Comparison of ENCODE assay signal across 13 cellular contexts in genomic region chr5:113776832-113777525, GRCh38.
A peak's percentile ranks its signal among the peaks of the same experiment; 100 is the strongest.
DNase-seq lines count a peak whose midpoint lies in the region; ATAC-seq and TF ChIP-seq lines count a peak whose summit lies in the region.
"Had no signal": no experiment of that assay in that cellular context is flagged by ENCODE, and none has a peak within 500 bp of the region (broad histone marks: within the 10 kb centered on the region; RNA-seq: fewer than 3 reads in every experiment).

No MANE protein-coding gene starts in this region.

- H3K9me3 ChIP-seq in RWPE2 (ENCODE audit: severe bottlenecking) (no peaks in the 10 kb centered on the region), spleen (no peaks in the 10 kb centered on the region), MM.1S (replicated peaks; ENCODE audit: insufficient read depth, low read length) (no peaks in the 10 kb centered on the region), trophoblast cell (ENCODE audit: insufficient read depth, low read depth, low read length) (no peaks in the 10 kb centered on the region)
- H3K9me3 ChIP-seq: thoracic aorta had no signal

- WGBS in spleen, 5 donors = 67 to 81% (median 74%) methylated on average over 5 of the region's 5 CpGs
- WGBS in trophoblast cell (ENCODE audit: extremely low coverage, insufficient coverage, insufficient read length) = no CpG with 5 or more reads among the region's 5 CpGs

- H3K27ac ChIP-seq in 22Rv1 = peak overlapping the region; percentile 65
- H3K27ac ChIP-seq in RWPE2 (ENCODE audit: poor library complexity, severe bottlenecking) = no peak overlapping the region
- H3K27ac ChIP-seq in spleen = no peak overlapping the region
- no peak overlapping the region for H3K27ac ChIP-seq in MM.1S (ENCODE audit: low read length)
- no peak overlapping the region for H3K27ac ChIP-seq in trophoblast cell (ENCODE audit: low read depth, low read length)
- H3K27ac ChIP-seq: foreskin keratinocyte, thoracic aorta had no signal

- no peaks in the 10 kb centered on the region for H3K79me1 ChIP-seq in trophoblast cell (ENCODE audit: low read length)

- H2AFZ ChIP-seq in MM.1S (ENCODE audit: low read length) = no peak overlapping the region
- H2AFZ ChIP-seq in trophoblast cell (ENCODE audit: insufficient read depth, low read length, poor library complexity) = no peak overlapping the region

- H3K18ac ChIP-seq in trophoblast cell (ENCODE audit: low read length) = no peak overlapping the region

- H3K4me3 ChIP-seq in RWPE2 (ENCODE audit: severe bottlenecking) = no peak overlapping the region
- H3K4me3 ChIP-seq in spleen = no peak overlapping the region
- H3K4me3 ChIP-seq in MM.1S (ENCODE audit: low read length) = no peak overlapping the region
- H3K4me3 ChIP-seq in trophoblast cell (ENCODE audit: low read depth, low read length) = no peak overlapping the region
- H3K4me3 ChIP-seq: thoracic aorta had no signal

- H2AK5ac ChIP-seq in trophoblast cell (ENCODE audit: low read length) = no peak overlapping the region

- H3F3A ChIP-seq in MM.1S (ENCODE audit: insufficient read depth, low read length) = no peaks in the 10 kb centered on the region

- H3K79me2 ChIP-seq in MM.1S (ENCODE audit: low read length) (no peaks in the 10 kb centered on the region), trophoblast cell (ENCODE audit: control insufficient read depth, insufficient read depth, low read length, poor library complexity) (no peaks in the 10 kb centered on the region)

- H3K4me1 ChIP-seq in RWPE2 (ENCODE audit: insufficient read depth, poor library complexity, severe bottlenecking) (no peaks in the 10 kb centered on the region), spleen (no peaks in the 10 kb centered on the region), MM.1S (ENCODE audit: low read length) (no peaks in the 10 kb centered on the region), trophoblast cell (ENCODE audit: control insufficient read depth in 1 of 2, insufficient read depth in 2 of 2, low read length in 2 of 2) (peaks cover 0 to 5% of the 10 kb centered on the region in 2 experiments)
- H3K4me1 ChIP-seq: foreskin keratinocyte had no signal

- DNase-seq in H4 (ENCODE audit: low spot score) (peak; percentile 84), RWPE2 (ENCODE audit: low spot score) (no peak), fibroblast of peridontal ligament (ENCODE audit: extremely low read depth) (peak; percentile 1), spleen (no peak), MM.1S (no peak), trophoblast cell (no peak), NCI-H2081 (lab: John Stamatoyannopoulos, UW) (no peak)
- DNase-seq: activated CD4-positive, alpha-beta T cell treated with anti-CD3 and anti-CD28 coated beads, Interleukin-2, amount 50 U/mL, for 48 hours; DMS79; foreskin keratinocyte; NCI-H748 treated with DMSO at 0.1 percent for 48 hours had no signal

- H3K14ac ChIP-seq in trophoblast cell (ENCODE audit: low read length) = no peak overlapping the region

- no peak overlapping the region for H3K4ac ChIP-seq in trophoblast cell (ENCODE audit: low read depth, low read length)

- no peaks in the 10 kb centered on the region for H3K27me3 ChIP-seq in RWPE2 (ENCODE audit: insufficient read depth, poor library complexity, severe bottlenecking)
- H3K27me3 ChIP-seq in spleen (replicated peaks in 1 of 7) = no peaks in the 10 kb centered on the region
- H3K27me3 ChIP-seq in MM.1S (replicated peaks; ENCODE audit: insufficient read depth, low read length) = no peaks in the 10 kb centered on the region
- no peaks in the 10 kb centered on the region for H3K27me3 ChIP-seq in trophoblast cell (ENCODE audit: insufficient read depth, low read length)
- H3K27me3 ChIP-seq: foreskin keratinocyte had no signal

- ATAC-seq in RWPE2 (ENCODE audit: low read depth) = 0 out of 3 replicates have a peak, but pooled peaks have one; percentile 23
- ATAC-seq: foreskin keratinocyte had no signal

- H2BK120ac ChIP-seq in trophoblast cell (ENCODE audit: insufficient read depth, low read length, poor library complexity) = no peak overlapping the region

- intact Hi-C loops in spleen (cut with DNase I; ENCODE audit: low total_unique reads) = no loop called here

- TF ChIP-seq CTCF in 22Rv1 (IDR thresholded peaks at IDR 0.05) (no peak), RWPE2 (IDR thresholded peaks at IDR 0.05; ENCODE audit: poor library complexity, severe bottlenecking) (no peak), spleen (IDR thresholded peaks at IDR 0.05 in 8 of 11, conservative IDR thresholded peaks at IDR 0.05 in 3 of 11) (no peak), MM.1S (IDR thresholded peaks at IDR 0.05; ENCODE audit: low read length) (no peak)

- H4K12ac ChIP-seq in trophoblast cell (ENCODE audit: low read depth, low read length) = no peak overlapping the region

- H4K91ac ChIP-seq in trophoblast cell (ENCODE audit: low read depth, low read length) = no peak overlapping the region

- H2BK5ac ChIP-seq in trophoblast cell (ENCODE audit: low read depth, low read length, poor library complexity) = no peak overlapping the region

- H4K20me1 ChIP-seq in MM.1S (ENCODE audit: insufficient read depth, low read length) = no peaks in the 10 kb centered on the region

- H3K23ac ChIP-seq in trophoblast cell (ENCODE audit: low read length) = no peak overlapping the region

- H3K4me2 ChIP-seq in MM.1S (ENCODE audit: low read depth, low read length) (no peak overlapping the region), trophoblast cell (ENCODE audit: low read length) (no peak overlapping the region)

- H3K36me3 ChIP-seq in RWPE2 (ENCODE audit: low read depth) (no peaks in the 10 kb centered on the region), spleen (no peaks in the 10 kb centered on the region), MM.1S (replicated peaks; ENCODE audit: insufficient read depth, low read length) (no peaks in the 10 kb centered on the region), trophoblast cell (ENCODE audit: control insufficient read depth in 1 of 2, insufficient read depth in 2 of 2, low read length in 2 of 2) (no peaks in the 10 kb centered on the region)
- H3K36me3 ChIP-seq: thoracic aorta had no signal

- no peak overlapping the region for H3K9ac ChIP-seq in MM.1S (ENCODE audit: low read length)
- no peak overlapping the region for H3K9ac ChIP-seq in trophoblast cell (ENCODE audit: low read length)

- H4K8ac ChIP-seq in trophoblast cell (ENCODE audit: low read depth, low read length) = no peak overlapping the region

- H2BK12ac ChIP-seq in trophoblast cell (ENCODE audit: low read length) = no peak overlapping the region

- no peak for TF ChIP-seq POLR2A in spleen (IDR thresholded peaks at IDR 0.05)

- H3K9me2 ChIP-seq in MM.1S (replicated peaks; ENCODE audit: insufficient read depth, low read length) = no peaks in the 10 kb centered on the region; the same call in 1 of the 2 replicates

Comparison
In these comparisons a context has a peak if more than half of its experiments do, and no peak if none do; other contexts are left out.
1. DNase-seq: peak in H4 (single experiment) and fibroblast of peridontal ligament (single experiment); none in RWPE2 (single experiment), spleen (single experiment), MM.1S (single experiment), trophoblast cell (0 of 2) and NCI-H2081 (0 of 2).